ENCODE assay signal across 9 cellular contexts in the genomic region with DNA sequence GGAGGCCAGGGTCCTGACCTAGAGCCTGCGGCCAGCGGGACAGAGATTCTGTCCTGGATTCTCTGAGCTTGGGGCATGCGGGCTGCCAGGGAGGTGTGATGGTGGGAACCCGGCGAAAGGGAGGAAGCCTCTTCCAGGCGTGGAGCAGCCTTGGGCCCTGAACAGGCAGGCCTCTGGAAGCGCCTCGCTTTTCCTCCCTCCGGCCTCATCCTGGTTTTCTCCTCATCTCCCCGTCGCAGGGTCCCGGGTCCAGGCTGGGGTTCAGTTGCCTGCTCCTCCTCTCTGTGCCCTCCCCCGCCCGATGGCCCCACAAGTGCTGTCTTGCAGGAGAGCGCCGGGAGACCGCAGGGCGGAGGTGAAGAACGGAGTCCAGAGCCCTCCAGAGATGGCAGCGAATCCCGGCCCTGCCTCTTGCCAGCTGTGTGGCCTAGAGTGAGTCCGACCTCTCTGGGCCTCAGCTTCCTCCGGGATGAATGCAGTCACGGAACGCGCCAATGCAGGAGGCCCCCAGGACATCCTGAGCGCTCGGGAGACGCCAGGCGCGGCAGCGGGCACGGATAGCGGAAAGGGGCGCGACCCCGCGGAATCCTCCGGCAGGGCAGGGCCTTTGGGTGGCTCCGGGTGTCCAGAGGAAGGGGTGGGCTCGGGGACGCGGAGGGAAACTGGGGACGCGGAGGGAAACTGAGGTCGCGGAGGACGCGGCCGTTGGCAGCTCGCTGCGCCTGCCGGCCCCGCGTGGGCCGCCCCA.
DNase-seq lines count a peak whose midpoint lies in the region; ATAC-seq and TF ChIP-seq lines count a peak whose summit lies in the region.
"Had no signal": no experiment of that assay in that cellular context is flagged by ENCODE, and none has a peak within 500 bp of the region (broad histone marks: within the 10 kb centered on the region; RNA-seq: fewer than 3 reads in every experiment).

No MANE protein-coding gene starts in this region.

- H3K36me3 Mint-ChIP-seq in activated naive CD8-positive, alpha-beta T cell treated with anti-CD3 and anti-CD28 coated beads, Interleukin-2, amount 50 U/mL, for 24 hours (ENCODE audit: low read depth): no peaks in the 10 kb centered on the region

- no peak for TF ChIP-seq CTCF in GM20000 (IDR thresholded peaks at IDR 0.05; ENCODE audit: extremely low read depth, missing control alignments)

- H3K9me3 Mint-ChIP-seq in activated naive CD8-positive, alpha-beta T cell treated with anti-CD3 and anti-CD28 coated beads, Interleukin-2, amount 50 U/mL, for 24 hours: no peaks in the 10 kb centered on the region

- peaks cover 11% of the 10 kb centered on the region for H3K4me1 Mint-ChIP-seq in activated naive CD8-positive, alpha-beta T cell treated with anti-CD3 and anti-CD28 coated beads, Interleukin-2, amount 50 U/mL, for 24 hours

- peak; percentile 17 for ATAC-seq in activated naive CD8-positive, alpha-beta T cell treated with anti-CD3 and anti-CD28 coated beads, Interleukin-2, amount 50 U/mL, for 24 hours
- no peak for ATAC-seq in GM18498 (IDR thresholded peaks at IDR 0.05; ENCODE audit: unreplicated experiment)

- H3K27ac ChIP-seq in substantia nigra (ENCODE audit: low read depth, low read length, poor library complexity, severe bottlenecking): peak overlapping the region; percentile 74

- DNase-seq in NCI-H82 (lab: John Stamatoyannopoulos, UW) (peak; percentile 52), NCI-H82 treated with DMSO at 0.1 percent for 48 hours (lab: John Stamatoyannopoulos, UW; ENCODE audit: unreplicated experiment) (no peak), islet precursor cell (peak; percentile 70), substantia nigra (lab: John Stamatoyannopoulos, UW) (peak in 8 of 49 donors; percentile 28 to 66 (median 38)), GM03348 (ENCODE audit: low spot score) (no peak), GM20000 (ENCODE audit: low spot score) (no peak)
- DNase-seq in activated naive CD8-positive, alpha-beta T cell treated with anti-CD3 and anti-CD28 coated beads, Interleukin-2, amount 50 U/mL, for 24 hours: no peak
- DNase-seq: NCI-H1048 had no signal

- peaks cover 44% of the 10 kb centered on the region for H3K27me3 Mint-ChIP-seq in activated naive CD8-positive, alpha-beta T cell treated with anti-CD3 and anti-CD28 coated beads, Interleukin-2, amount 50 U/mL, for 24 hours

- H3K4me3 Mint-ChIP-seq in activated naive CD8-positive, alpha-beta T cell treated with anti-CD3 and anti-CD28 coated beads, Interleukin-2, amount 50 U/mL, for 24 hours: peak overlapping the region; percentile 38

- no peak overlapping the region for H3K27ac Mint-ChIP-seq in activated naive CD8-positive, alpha-beta T cell treated with anti-CD3 and anti-CD28 coated beads, Interleukin-2, amount 50 U/mL, for 24 hours

Comparison
In these comparisons a context has a peak if more than half of its experiments do, and no peak if none do; other contexts are left out.
1. DNase-seq: peak in NCI-H82 (single experiment) and islet precursor cell (single experiment); none in NCI-H82 treated with DMSO at 0.1 percent for 48 hours (single experiment), activated naive CD8-positive, alpha-beta T cell treated with anti-CD3 and anti-CD28 coated beads, Interleukin-2, amount 50 U/mL, for 24 hours (single experiment), GM03348 (single experiment) and GM20000 (single experiment).